Comparison of ENCODE assay signal across 15 cellular contexts in the genomic region with DNA sequence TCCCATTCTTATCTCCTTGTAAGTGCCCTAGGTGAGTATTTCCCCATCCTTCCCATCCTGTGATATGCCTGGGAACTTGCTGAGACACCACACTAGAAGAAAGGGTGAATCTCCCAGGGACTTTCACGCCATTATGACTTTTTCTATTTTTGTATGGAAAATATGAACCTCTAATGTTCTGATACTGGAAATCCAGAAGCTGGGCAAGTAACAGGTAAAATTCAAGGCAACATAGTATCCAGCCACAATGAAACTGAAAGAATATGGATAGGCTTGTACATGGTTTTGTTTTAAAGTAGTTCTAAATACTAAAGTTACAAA.
"Had no signal": no experiment of that assay in that cellular context is flagged by ENCODE, and none has a peak within 500 bp of the region (broad histone marks: within the 10 kb centered on the region; RNA-seq: fewer than 3 reads in every experiment).

No MANE protein-coding gene starts in this region.

- H3K36me3 ChIP-seq: lower lobe of right lung, upper lobe of right lung had no signal

- H3K27ac Mint-ChIP-seq: activated CD4-positive, alpha-beta T cell treated with anti-CD3 and anti-CD28 coated beads, Interleukin-2, amount 10 ng/mL, durations not matched to agents 24 days and 14 days; activated naive CD4-positive, alpha-beta T cell treated with anti-CD3 and anti-CD28 coated beads, Interleukin-2, amount 10 ng/mL, durations not matched to agents 7 days and 5 days; activated T-helper 17 cell treated with anti-CD3 and anti-CD28 coated beads, Interleukin-2, amount 50 U/mL, for 72 hours; effector memory CD8-positive, alpha-beta T cell had no signal

- H3K27ac ChIP-seq: lower lobe of right lung, psoas muscle, upper lobe of right lung had no signal

- H3K9me3 ChIP-seq: lower lobe of right lung, psoas muscle, upper lobe of right lung had no signal

- H3K4me1 ChIP-seq: lower lobe of right lung had no signal

- H3K4me3 ChIP-seq: lower lobe of right lung, psoas muscle, upper lobe of right lung had no signal

- ATAC-seq: effector memory CD8-positive, alpha-beta T cell; psoas muscle; sciatic nerve had no signal

- H3K27me3 Mint-ChIP-seq: activated CD4-positive, alpha-beta T cell treated with anti-CD3 and anti-CD28 coated beads, Interleukin-2, amount 10 ng/mL, durations not matched to agents 24 days and 14 days; activated T-helper 17 cell treated with anti-CD3 and anti-CD28 coated beads, Interleukin-2, amount 50 U/mL, for 72 hours; central memory CD8-positive, alpha-beta T cell; effector memory CD8-positive, alpha-beta T cell; naive B cell had no signal

- H3K27me3 ChIP-seq: upper lobe of right lung had no signal

- H3K36me3 Mint-ChIP-seq: activated naive CD4-positive, alpha-beta T cell treated with anti-CD3 and anti-CD28 coated beads, Interleukin-2, amount 10 ng/mL, durations not matched to agents 7 days and 5 days; naive B cell had no signal

- H3K4me3 Mint-ChIP-seq: activated CD4-positive, alpha-beta T cell treated with anti-CD3 and anti-CD28 coated beads, Interleukin-2, amount 10 ng/mL, durations not matched to agents 24 days and 14 days; activated naive CD4-positive, alpha-beta T cell treated with anti-CD3 and anti-CD28 coated beads, Interleukin-2, amount 10 ng/mL, durations not matched to agents 7 days and 5 days; activated T-helper 17 cell treated with anti-CD3 and anti-CD28 coated beads, Interleukin-2, amount 50 U/mL, for 72 hours; central memory CD8-positive, alpha-beta T cell; effector memory CD8-positive, alpha-beta T cell; naive B cell had no signal

- H3K9me3 Mint-ChIP-seq: central memory CD8-positive, alpha-beta T cell; effector memory CD8-positive, alpha-beta T cell had no signal

- DNase-seq: activated CD4-positive, alpha-beta T cell treated with anti-CD3 and anti-CD28 coated beads, Interleukin-2, amount 10 ng/mL, durations not matched to agents 24 days and 14 days; activated naive CD4-positive, alpha-beta T cell treated with anti-CD3 and anti-CD28 coated beads, Interleukin-2, amount 10 ng/mL, durations not matched to agents 7 days and 5 days; effector memory CD8-positive, alpha-beta T cell; lower lobe of right lung; naive B cell; occipital lobe; psoas muscle; stimulated activated CD4-positive, alpha-beta T cell treated with anti-CD3 and anti-CD28 coated beads, Interleukin-2, amount 100 ng/mL, for 24 hours; stimulated activated naive CD4-positive, alpha-beta T cell; substantia nigra; T-helper 1 cell; upper lobe of right lung had no signal
